Comparison of ENCODE assay signal across 8 cellular contexts in the genomic region with DNA sequence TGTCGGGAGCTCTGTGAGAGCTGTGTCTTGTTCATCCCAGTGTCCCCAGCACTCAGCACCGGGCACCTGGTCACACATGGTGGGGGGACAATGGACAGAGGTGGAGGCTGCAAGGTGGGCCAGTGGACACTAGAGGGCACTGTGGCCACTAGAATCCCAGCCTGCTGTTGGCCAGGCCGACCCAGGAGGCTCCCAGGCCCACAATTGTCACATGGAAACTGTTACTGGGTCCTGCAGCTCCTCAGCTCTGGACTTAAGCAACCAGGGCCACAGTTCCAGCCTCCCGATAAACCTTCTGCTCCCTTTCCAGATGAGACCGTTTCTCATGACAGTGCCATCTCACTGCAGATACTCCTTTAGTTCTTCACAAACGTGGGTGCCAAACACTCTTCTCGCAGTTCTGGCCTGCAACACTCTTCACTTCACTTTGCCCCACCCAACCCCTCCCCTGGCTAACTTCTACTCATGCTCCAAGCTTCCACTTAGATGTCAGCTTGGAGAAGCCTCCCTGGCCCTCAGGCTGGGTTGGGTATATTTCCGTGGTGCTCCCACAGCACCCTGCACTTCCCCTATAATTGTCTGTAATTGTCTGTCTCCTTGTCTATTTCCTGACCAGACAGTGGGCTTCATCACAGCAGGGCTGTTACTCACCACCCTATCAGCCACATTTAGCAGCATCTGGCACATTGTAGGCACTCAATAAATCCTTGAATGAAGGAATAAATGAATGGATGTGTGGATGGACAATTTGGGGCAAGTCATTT. TPM values are rescaled to one million over a fixed set of nuclear protein-coding genes. Genes with fewer than 3 reads are reported as not detected.
DNase-seq lines count a peak whose midpoint lies in the region; ATAC-seq lines count a peak whose summit lies in the region.

No MANE protein-coding gene starts in this region.

- peaks cover 11% of the 10 kb centered on the region for H3K4me1 ChIP-seq in rectal smooth muscle tissue (ENCODE audit: control insufficient read depth, insufficient read depth, low read length)

- intact Hi-C loops in cardiac septum (cut with DNase I), result loop anchor here (10.0 kb wide), 1 partner anchor 150 kb away; a partner anchor contains a TSS

- H3K27me3 ChIP-seq in rectal smooth muscle tissue (ENCODE audit: control insufficient read depth, insufficient read depth, low read length), result no peaks in the 10 kb centered on the region

- H3K36me3 ChIP-seq in rectal smooth muscle tissue (ENCODE audit: control insufficient read depth, insufficient read depth, low read length), result no peaks in the 10 kb centered on the region

- no peaks in the 10 kb centered on the region for H3K36me3 Mint-ChIP-seq in activated naive CD8-positive, alpha-beta T cell treated with anti-CD3 and anti-CD28 coated beads for 36 hours

- DNase-seq in DMS79 treated with DMSO at 0.1 percent for 48 hours (lab: John Stamatoyannopoulos, UW) (peak; percentile 1), DMS79 (lab: John Stamatoyannopoulos, UW) (no peak), SHP77 (lab: John Stamatoyannopoulos, UW) (peak; percentile 66 to 84), cardiac septum (ENCODE audit: low spot score) (peak; percentile 83), DMS114 treated with DMSO at 0.1 percent for 48 hours (lab: John Stamatoyannopoulos, UW; ENCODE audit: unreplicated experiment) (no peak)
- DNase-seq in activated naive CD8-positive, alpha-beta T cell treated with anti-CD3 and anti-CD28 coated beads for 36 hours, result peak; percentile 33

- no peak overlapping the region for H3K27ac Mint-ChIP-seq in activated naive CD8-positive, alpha-beta T cell treated with anti-CD3 and anti-CD28 coated beads for 36 hours

- no peak overlapping the region for H3K4me3 Mint-ChIP-seq in activated naive CD8-positive, alpha-beta T cell treated with anti-CD3 and anti-CD28 coated beads for 36 hours

- peaks cover 3% of the 10 kb centered on the region for H3K27me3 Mint-ChIP-seq in activated naive CD8-positive, alpha-beta T cell treated with anti-CD3 and anti-CD28 coated beads for 36 hours

- H3K4me1 Mint-ChIP-seq in activated naive CD8-positive, alpha-beta T cell treated with anti-CD3 and anti-CD28 coated beads for 36 hours, result peaks cover 25% of the 10 kb centered on the region

- no peak overlapping the region for H3K4me3 ChIP-seq in rectal smooth muscle tissue (ENCODE audit: low read length)

- no peak overlapping the region for H3K9ac ChIP-seq in rectal smooth muscle tissue (ENCODE audit: low read length)

- peak; percentile 55 for ATAC-seq in HG03520 (IDR thresholded peaks at IDR 0.05; ENCODE audit: unreplicated experiment)

- H3K9me3 Mint-ChIP-seq in activated naive CD8-positive, alpha-beta T cell treated with anti-CD3 and anti-CD28 coated beads for 36 hours, result no peaks in the 10 kb centered on the region

- peak overlapping the region; percentile 13 for H3K27ac ChIP-seq in rectal smooth muscle tissue (ENCODE audit: low read depth, low read length)

RNA-seq across cellular contexts. Expression of a gene that starts 3.5 kb away (rescaled TPM):
- total RNA-seq in activated naive CD8-positive, alpha-beta T cell treated with anti-CD3 and anti-CD28 coated beads for 36 hours, result under 1 TPM; 0.20 to 0.21 TPM
- 11.6 TPM for total RNA-seq in cardiac septum

RNA-seq across cellular contexts. Expression of a gene that starts 59.9 kb away (rescaled TPM):
- total RNA-seq in activated naive CD8-positive, alpha-beta T cell treated with anti-CD3 and anti-CD28 coated beads for 36 hours, result 10 to 100 TPM; 78.1 to 78.4 TPM
- total RNA-seq in cardiac septum, result 57.7 TPM

Comparison
In these comparisons a context has a peak if more than half of its experiments do, and no peak if none do; other contexts are left out.
1. DNase-seq: peak in DMS79 treated with DMSO at 0.1 percent for 48 hours (single experiment), SHP77 (2 of 2), activated naive CD8-positive, alpha-beta T cell treated with anti-CD3 and anti-CD28 coated beads for 36 hours (single experiment) and cardiac septum (single experiment); none in DMS79 (single experiment) and DMS114 treated with DMSO at 0.1 percent for 48 hours (single experiment).
2. RNA of a gene that starts 3.5 kb away (total RNA-seq): 11.6 TPM in cardiac septum (single experiment); 0.20 to 0.21 TPM in activated naive CD8-positive, alpha-beta T cell treated with anti-CD3 and anti-CD28 coated beads for 36 hours; every median in the first group is over 10 times any median in the second.